In the genomic region with DNA sequence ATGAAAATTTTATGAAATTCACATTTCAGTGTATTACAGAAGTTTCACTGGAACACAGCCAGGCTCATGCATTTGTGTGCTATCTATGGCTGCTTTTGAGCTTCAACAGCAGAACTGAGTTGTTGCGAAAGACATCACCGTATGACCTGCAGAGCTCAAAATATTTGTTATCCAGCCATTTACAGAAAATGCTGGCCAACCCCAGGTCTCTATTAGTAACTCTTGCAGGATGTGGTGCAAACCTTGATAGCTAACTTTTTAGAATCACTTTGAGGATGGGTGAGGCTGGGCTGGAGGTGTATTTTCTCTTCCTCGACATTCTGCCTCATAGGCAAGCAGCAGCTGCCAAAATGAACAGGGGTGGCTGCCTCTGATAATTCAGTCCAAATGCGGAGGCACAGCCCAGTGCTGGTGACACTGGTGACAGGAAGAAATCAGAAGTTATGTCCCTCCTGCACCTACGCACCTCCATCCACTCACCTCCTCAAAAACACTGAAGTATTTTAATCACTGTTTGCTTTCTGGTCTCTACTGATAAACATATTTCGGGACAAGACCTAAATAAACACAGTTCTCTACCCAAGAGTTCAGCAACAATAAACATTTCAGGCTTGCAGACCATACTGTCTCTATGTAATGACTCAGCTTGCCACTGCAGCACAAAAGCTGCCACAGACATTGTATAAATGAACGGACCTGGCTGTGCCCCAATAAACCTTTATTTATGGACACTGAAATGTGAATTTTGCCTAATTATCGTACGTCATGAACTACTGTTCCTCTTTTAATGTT, we compare ENCODE assay signal across 1 cellular context.
TF ChIP-seq lines count a peak whose summit lies in the region.

No MANE protein-coding gene starts in this region.

TF ChIP-seq in K562, 482 proteins besides CTCF, POLR2A, EP300 and RAD21 (continued from another document and continues in another):
- no peak for TF ChIP-seq CBX3 (IDR thresholded peaks at IDR 0.05; ENCODE audit: borderline replicate concordance in 1 of 2, low read length in 2 of 2)
- TF ChIP-seq TAL1 (IDR thresholded peaks at IDR 0.05) = peak; percentile 86
- TF ChIP-seq ATF1 (CRISPR knock-in tag; IDR thresholded peaks at IDR 0.05) = no peak
- peak; percentile 42; the same call in 1 of the 2 replicates for TF ChIP-seq ATF1 (tag; IDR thresholded peaks at IDR 0.05)
- no peak for TF ChIP-seq HEY1 (CRISPR knock-in tag; IDR thresholded peaks at IDR 0.05; ENCODE audit: borderline replicate concordance)
- no peak for TF ChIP-seq GABPA (tag; conservative IDR thresholded peaks at IDR 0.05; ENCODE audit: low read depth)
- no peak for TF ChIP-seq CCAR2 (IDR thresholded peaks at IDR 0.05; ENCODE audit: low read depth, low read length)
- TF ChIP-seq ZNF347 (CRISPR knock-in tag; IDR thresholded peaks at IDR 0.05; ENCODE audit: low read depth) = no peak
- peak in 1 of 2 experiments; percentile 91; a peak in 2 of 4 replicates for TF ChIP-seq RCOR1 (IDR thresholded peaks at IDR 0.05; ENCODE audit: borderline replicate concordance in 1 of 2, low read depth in 2 of 2, low read length in 2 of 2)
- TF ChIP-seq, protein P1, sequence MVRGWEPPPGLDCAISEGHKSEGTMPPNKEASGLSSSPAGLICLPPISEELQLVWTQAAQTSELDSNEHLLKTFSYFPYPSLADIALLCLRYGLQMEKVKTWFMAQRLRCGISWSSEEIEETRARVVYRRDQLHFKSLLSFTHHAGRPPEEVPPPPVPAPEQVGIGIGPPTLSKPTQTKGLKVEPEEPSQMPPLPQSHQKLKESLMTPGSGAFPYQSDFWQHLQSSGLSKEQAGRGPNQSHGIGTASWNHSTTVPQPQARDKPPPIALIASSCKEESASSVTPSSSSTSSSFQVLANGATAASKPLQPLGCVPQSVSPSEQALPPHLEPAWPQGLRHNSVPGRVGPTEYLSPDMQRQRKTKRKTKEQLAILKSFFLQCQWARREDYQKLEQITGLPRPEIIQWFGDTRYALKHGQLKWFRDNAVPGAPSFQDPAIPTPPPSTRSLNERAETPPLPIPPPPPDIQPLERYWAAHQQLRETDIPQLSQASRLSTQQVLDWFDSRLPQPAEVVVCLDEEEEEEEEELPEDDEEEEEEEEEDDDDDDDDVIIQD (CRISPR knock-in tag; IDR thresholded peaks at IDR 0.05) = no peak
- TF ChIP-seq ZNF174 (CRISPR knock-in tag; IDR thresholded peaks at IDR 0.05) = no peak
- TF ChIP-seq KHSRP (IDR thresholded peaks at IDR 0.05) = no peak
- no peak for TF ChIP-seq KLF6 (CRISPR knock-in tag; IDR thresholded peaks at IDR 0.05; ENCODE audit: borderline replicate concordance)
- no peak for TF ChIP-seq CBFB (CRISPR knock-in tag; IDR thresholded peaks at IDR 0.05)
- TF ChIP-seq ZNF165 (CRISPR knock-in tag; IDR thresholded peaks at IDR 0.05; ENCODE audit: borderline replicate concordance) = no peak
- TF ChIP-seq, protein P2, sequence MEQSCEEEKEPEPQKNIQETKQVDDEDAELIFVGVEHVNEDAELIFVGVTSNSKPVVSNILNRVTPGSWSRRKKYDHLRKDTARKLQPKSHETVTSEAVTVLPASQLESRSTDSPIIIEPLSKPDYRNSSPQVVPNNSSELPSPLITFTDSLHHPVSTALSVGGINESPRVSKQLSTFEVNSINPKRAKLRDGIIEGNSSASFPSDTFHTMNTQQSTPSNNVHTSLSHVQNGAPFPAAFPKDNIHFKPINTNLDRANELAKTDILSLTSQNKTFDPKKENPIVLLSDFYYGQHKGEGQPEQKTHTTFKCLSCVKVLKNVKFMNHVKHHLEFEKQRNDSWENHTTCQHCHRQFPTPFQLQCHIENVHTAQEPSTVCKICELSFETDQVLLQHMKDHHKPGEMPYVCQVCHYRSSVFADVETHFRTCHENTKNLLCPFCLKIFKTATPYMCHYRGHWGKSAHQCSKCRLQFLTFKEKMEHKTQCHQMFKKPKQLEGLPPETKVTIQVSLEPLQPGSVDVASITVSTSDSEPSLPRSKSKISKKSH (CRISPR knock-in tag; IDR thresholded peaks at IDR 0.05) = no peak
- no peak for TF ChIP-seq SRSF1 (IDR thresholded peaks at IDR 0.05; ENCODE audit: low read depth, low read length)
- TF ChIP-seq ZNF551 (CRISPR knock-in tag; IDR thresholded peaks at IDR 0.05) = no peak
- TF ChIP-seq ARNT (IDR thresholded peaks at IDR 0.05) = no peak; a peak in 1 of 4 replicates
- TF ChIP-seq CTBP1 (IDR thresholded peaks at IDR 0.05; ENCODE audit: borderline replicate concordance) = peak; percentile 89
- TF ChIP-seq, protein P3, sequence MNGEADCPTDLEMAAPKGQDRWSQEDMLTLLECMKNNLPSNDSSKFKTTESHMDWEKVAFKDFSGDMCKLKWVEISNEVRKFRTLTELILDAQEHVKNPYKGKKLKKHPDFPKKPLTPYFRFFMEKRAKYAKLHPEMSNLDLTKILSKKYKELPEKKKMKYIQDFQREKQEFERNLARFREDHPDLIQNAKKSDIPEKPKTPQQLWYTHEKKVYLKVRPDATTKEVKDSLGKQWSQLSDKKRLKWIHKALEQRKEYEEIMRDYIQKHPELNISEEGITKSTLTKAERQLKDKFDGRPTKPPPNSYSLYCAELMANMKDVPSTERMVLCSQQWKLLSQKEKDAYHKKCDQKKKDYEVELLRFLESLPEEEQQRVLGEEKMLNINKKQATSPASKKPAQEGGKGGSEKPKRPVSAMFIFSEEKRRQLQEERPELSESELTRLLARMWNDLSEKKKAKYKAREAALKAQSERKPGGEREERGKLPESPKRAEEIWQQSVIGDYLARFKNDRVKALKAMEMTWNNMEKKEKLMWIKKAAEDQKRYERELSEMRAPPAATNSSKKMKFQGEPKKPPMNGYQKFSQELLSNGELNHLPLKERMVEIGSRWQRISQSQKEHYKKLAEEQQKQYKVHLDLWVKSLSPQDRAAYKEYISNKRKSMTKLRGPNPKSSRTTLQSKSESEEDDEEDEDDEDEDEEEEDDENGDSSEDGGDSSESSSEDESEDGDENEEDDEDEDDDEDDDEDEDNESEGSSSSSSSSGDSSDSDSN (IDR thresholded peaks at IDR 0.05; ENCODE audit: borderline replicate concordance in 1 of 2, low read depth in 2 of 2, low read length in 2 of 2) = peak in 1 of 2 experiments; percentile 79; a peak in 1 of 4 replicates
- TF ChIP-seq, protein P4, sequence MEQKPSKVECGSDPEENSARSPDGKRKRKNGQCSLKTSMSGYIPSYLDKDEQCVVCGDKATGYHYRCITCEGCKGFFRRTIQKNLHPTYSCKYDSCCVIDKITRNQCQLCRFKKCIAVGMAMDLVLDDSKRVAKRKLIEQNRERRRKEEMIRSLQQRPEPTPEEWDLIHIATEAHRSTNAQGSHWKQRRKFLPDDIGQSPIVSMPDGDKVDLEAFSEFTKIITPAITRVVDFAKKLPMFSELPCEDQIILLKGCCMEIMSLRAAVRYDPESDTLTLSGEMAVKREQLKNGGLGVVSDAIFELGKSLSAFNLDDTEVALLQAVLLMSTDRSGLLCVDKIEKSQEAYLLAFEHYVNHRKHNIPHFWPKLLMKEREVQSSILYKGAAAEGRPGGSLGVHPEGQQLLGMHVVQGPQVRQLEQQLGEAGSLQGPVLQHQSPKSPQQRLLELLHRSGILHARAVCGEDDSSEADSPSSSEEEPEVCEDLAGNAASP (IDR thresholded peaks at IDR 0.05) = no peak
- TF ChIP-seq DACH1 (IDR thresholded peaks at IDR 0.05; ENCODE audit: partially characterized antibody) = peak; percentile 47
- no peak for TF ChIP-seq ZNF253 (CRISPR knock-in tag; conservative IDR thresholded peaks at IDR 0.05)
- peak; percentile 83 for TF ChIP-seq ZNF316 (IDR thresholded peaks at IDR 0.05)
- no peak for TF ChIP-seq KDM4B (IDR thresholded peaks at IDR 0.05; ENCODE audit: borderline replicate concordance in 2 of 2, low read depth in 1 of 2)
- TF ChIP-seq NR2C2 (CRISPR knock-in tag; IDR thresholded peaks at IDR 0.05) = no peak
- TF ChIP-seq NR2C2 (tag; IDR thresholded peaks at IDR 0.05) = peak; percentile 57; the same call in 1 of the 2 replicates
- no peak for TF ChIP-seq CBX8 (IDR thresholded peaks at IDR 0.05; ENCODE audit: borderline replicate concordance, extremely low read depth, low read depth, low read length, poor library complexity, severe bottlenecking)
- TF ChIP-seq CEBPB (tag; IDR thresholded peaks at IDR 0.05) = peak; percentile 98
- peak; percentile 69; the same call in 1 of the 2 replicates for TF ChIP-seq ETV5 (CRISPR knock-in tag; IDR thresholded peaks at IDR 0.05; ENCODE audit: low read depth)
- no peak for TF ChIP-seq RBM39 (optimal IDR thresholded peaks at IDR 0.05; ENCODE audit: low read depth, low read length)
- TF ChIP-seq, protein P5, sequence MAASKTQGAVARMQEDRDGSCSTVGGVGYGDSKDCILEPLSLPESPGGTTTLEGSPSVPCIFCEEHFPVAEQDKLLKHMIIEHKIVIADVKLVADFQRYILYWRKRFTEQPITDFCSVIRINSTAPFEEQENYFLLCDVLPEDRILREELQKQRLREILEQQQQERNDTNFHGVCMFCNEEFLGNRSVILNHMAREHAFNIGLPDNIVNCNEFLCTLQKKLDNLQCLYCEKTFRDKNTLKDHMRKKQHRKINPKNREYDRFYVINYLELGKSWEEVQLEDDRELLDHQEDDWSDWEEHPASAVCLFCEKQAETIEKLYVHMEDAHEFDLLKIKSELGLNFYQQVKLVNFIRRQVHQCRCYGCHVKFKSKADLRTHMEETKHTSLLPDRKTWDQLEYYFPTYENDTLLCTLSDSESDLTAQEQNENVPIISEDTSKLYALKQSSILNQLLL (CRISPR knock-in tag; IDR thresholded peaks at IDR 0.05; ENCODE audit: borderline replicate concordance) = no peak
- TF ChIP-seq MCM3 (IDR thresholded peaks at IDR 0.05) = no peak
- no peak for TF ChIP-seq KDM5B (IDR thresholded peaks at IDR 0.05; ENCODE audit: insufficient replicate concordance, low read depth, low read length)
- no peak for TF ChIP-seq HCFC1 (IDR thresholded peaks at IDR 0.05; ENCODE audit: low read depth, low read length)
- TF ChIP-seq NBN (IDR thresholded peaks at IDR 0.05; ENCODE audit: low read depth) = peak; percentile 70; the same call in 1 of the 2 replicates
- TF ChIP-seq ZNF143 (CRISPR knock-in tag; IDR thresholded peaks at IDR 0.05) = no peak
- no peak for TF ChIP-seq ZC3H4 (CRISPR knock-in tag; IDR thresholded peaks at IDR 0.05; ENCODE audit: borderline replicate concordance)
- TF ChIP-seq, protein P6, sequence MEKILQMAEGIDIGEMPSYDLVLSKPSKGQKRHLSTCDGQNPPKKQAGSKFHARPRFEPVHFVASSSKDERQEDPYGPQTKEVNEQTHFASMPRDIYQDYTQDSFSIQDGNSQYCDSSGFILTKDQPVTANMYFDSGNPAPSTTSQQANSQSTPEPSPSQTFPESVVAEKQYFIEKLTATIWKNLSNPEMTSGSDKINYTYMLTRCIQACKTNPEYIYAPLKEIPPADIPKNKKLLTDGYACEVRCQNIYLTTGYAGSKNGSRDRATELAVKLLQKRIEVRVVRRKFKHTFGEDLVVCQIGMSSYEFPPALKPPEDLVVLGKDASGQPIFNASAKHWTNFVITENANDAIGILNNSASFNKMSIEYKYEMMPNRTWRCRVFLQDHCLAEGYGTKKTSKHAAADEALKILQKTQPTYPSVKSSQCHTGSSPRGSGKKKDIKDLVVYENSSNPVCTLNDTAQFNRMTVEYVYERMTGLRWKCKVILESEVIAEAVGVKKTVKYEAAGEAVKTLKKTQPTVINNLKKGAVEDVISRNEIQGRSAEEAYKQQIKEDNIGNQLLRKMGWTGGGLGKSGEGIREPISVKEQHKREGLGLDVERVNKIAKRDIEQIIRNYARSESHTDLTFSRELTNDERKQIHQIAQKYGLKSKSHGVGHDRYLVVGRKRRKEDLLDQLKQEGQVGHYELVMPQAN (IDR thresholded peaks at IDR 0.05; ENCODE audit: borderline replicate concordance) = no peak
- TF ChIP-seq U2AF2 (optimal IDR thresholded peaks at IDR 0.05; ENCODE audit: low read depth, low read length) = no peak
- no peak for TF ChIP-seq ZNF717 (CRISPR knock-in tag; IDR thresholded peaks at IDR 0.05)
- TF ChIP-seq ZBTB7A (IDR thresholded peaks at IDR 0.05; ENCODE audit: borderline replicate concordance, control insufficient read depth, low read depth, low read length) = no peak
- no peak for TF ChIP-seq BRF1 (IDR thresholded peaks at IDR 0.05; ENCODE audit: borderline replicate concordance, extremely low read depth, insufficient read length)
- TF ChIP-seq, protein P7, sequence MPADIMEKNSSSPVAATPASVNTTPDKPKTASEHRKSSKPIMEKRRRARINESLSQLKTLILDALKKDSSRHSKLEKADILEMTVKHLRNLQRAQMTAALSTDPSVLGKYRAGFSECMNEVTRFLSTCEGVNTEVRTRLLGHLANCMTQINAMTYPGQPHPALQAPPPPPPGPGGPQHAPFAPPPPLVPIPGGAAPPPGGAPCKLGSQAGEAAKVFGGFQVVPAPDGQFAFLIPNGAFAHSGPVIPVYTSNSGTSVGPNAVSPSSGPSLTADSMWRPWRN (IDR thresholded peaks at IDR 0.05; ENCODE audit: low read depth) = no peak
- TF ChIP-seq TEAD4 (IDR thresholded peaks at IDR 0.05; ENCODE audit: low read length) = peak; percentile 88
- TF ChIP-seq TEAD4 (CRISPR knock-in tag; IDR thresholded peaks at IDR 0.05; ENCODE audit: borderline replicate concordance) = no peak
- TF ChIP-seq NCOA2 (IDR thresholded peaks at IDR 0.05; ENCODE audit: partially characterized antibody in 2 of 2) = no peak
- no peak for TF ChIP-seq TOE1 (IDR thresholded peaks at IDR 0.05; ENCODE audit: borderline replicate concordance)
- no peak for TF ChIP-seq TOE1 (CRISPR knock-in tag; IDR thresholded peaks at IDR 0.05; ENCODE audit: borderline replicate concordance, low read depth)
- peak; percentile 93 for TF ChIP-seq NCOR1 (IDR thresholded peaks at IDR 0.05)
- TF ChIP-seq GATA2 (CRISPR knock-in tag; IDR thresholded peaks at IDR 0.05) = peak; percentile 51
- TF ChIP-seq, protein P8, sequence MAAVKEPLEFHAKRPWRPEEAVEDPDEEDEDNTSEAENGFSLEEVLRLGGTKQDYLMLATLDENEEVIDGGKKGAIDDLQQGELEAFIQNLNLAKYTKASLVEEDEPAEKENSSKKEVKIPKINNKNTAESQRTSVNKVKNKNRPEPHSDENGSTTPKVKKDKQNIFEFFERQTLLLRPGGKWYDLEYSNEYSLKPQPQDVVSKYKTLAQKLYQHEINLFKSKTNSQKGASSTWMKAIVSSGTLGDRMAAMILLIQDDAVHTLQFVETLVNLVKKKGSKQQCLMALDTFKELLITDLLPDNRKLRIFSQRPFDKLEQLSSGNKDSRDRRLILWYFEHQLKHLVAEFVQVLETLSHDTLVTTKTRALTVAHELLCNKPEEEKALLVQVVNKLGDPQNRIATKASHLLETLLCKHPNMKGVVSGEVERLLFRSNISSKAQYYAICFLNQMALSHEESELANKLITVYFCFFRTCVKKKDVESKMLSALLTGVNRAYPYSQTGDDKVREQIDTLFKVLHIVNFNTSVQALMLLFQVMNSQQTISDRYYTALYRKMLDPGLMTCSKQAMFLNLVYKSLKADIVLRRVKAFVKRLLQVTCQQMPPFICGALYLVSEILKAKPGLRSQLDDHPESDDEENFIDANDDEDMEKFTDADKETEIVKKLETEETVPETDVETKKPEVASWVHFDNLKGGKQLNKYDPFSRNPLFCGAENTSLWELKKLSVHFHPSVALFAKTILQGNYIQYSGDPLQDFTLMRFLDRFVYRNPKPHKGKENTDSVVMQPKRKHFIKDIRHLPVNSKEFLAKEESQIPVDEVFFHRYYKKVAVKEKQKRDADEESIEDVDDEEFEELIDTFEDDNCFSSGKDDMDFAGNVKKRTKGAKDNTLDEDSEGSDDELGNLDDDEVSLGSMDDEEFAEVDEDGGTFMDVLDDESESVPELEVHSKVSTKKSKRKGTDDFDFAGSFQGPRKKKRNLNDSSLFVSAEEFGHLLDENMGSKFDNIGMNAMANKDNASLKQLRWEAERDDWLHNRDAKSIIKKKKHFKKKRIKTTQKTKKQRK (IDR thresholded peaks at IDR 0.05; ENCODE audit: borderline replicate concordance, low read depth, low read length) = no peak
- no peak for TF ChIP-seq FOXJ3 (CRISPR knock-in tag; IDR thresholded peaks at IDR 0.05)
